In genomic region chr5:133051547-133052316, GRCh38 we compare ENCODE assay signal across 1 cellular context.
TF ChIP-seq lines count a peak whose summit lies in the region.

HSPA4 (plus strand) TSS chr5:133052013; CDS start chr5:133052251, 238 bp downstream.

TF ChIP-seq in K562, 482 proteins besides CTCF, POLR2A, EP300 and RAD21 (continued from another document and continues in another):
- TF ChIP-seq, protein P1, sequence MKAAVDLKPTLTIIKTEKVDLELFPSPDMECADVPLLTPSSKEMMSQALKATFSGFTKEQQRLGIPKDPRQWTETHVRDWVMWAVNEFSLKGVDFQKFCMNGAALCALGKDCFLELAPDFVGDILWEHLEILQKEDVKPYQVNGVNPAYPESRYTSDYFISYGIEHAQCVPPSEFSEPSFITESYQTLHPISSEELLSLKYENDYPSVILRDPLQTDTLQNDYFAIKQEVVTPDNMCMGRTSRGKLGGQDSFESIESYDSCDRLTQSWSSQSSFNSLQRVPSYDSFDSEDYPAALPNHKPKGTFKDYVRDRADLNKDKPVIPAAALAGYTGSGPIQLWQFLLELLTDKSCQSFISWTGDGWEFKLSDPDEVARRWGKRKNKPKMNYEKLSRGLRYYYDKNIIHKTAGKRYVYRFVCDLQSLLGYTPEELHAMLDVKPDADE (conservative IDR thresholded peaks at IDR 0.05; ENCODE audit: control insufficient read depth, low read depth, low read length), result 0 out of 2 replicates have a peak, but pooled peaks have one; percentile 31
- TF ChIP-seq E2F3 (CRISPR knock-in tag; IDR thresholded peaks at IDR 0.05) (0 out of 2 replicates have a peak, but pooled peaks have one; percentile 27), ADNP (tag; IDR thresholded peaks at IDR 0.05) (no peak), CLOCK (CRISPR knock-in tag; IDR thresholded peaks at IDR 0.05; ENCODE audit: borderline replicate concordance) (no peak), NR4A1 (CRISPR knock-in tag; IDR thresholded peaks at IDR 0.05) (peak; percentile 59; the same call in 1 of the 2 replicates), NR4A1 (tag; IDR thresholded peaks at IDR 0.05) (no peak), ZFX (CRISPR knock-in tag; IDR thresholded peaks at IDR 0.05) (peak; percentile 98), ZNF639 (CRISPR knock-in tag; conservative IDR thresholded peaks at IDR 0.05 in 1 of 2, IDR thresholded peaks at IDR 0.05 in 1 of 2) (peak in 1 of 2 experiments; percentile 83; a peak in 2 of 4 replicates), GABPA (tag; conservative IDR thresholded peaks at IDR 0.05; ENCODE audit: low read depth) (peak; percentile 94), GATA2 (CRISPR knock-in tag; IDR thresholded peaks at IDR 0.05) (peak; percentile 58), ZNF764 (CRISPR knock-in tag; IDR thresholded peaks at IDR 0.05; ENCODE audit: low read depth) (no peak), FOXJ2 (tag; IDR thresholded peaks at IDR 0.05) (0 out of 2 replicates have a peak, but pooled peaks have one; percentile 4), SMARCA5 (IDR thresholded peaks at IDR 0.05) (no peak), CBX1 (IDR thresholded peaks at IDR 0.05; ENCODE audit: low read depth) (0 out of 2 replicates have a peak, but pooled peaks have one; percentile 23), SP2 (IDR thresholded peaks at IDR 0.05; ENCODE audit: extremely low read depth, low read depth, low read length, poor library complexity, severe bottlenecking) (no peak), DLX4 (CRISPR knock-in tag; IDR thresholded peaks at IDR 0.05) (no peak), EHMT2 (IDR thresholded peaks at IDR 0.05) (no peak), CSDE1 (IDR thresholded peaks at IDR 0.05) (peak in 1 of 2 experiments; percentile 32; a peak in 2 of 4 replicates), BRF2 (IDR thresholded peaks at IDR 0.05; ENCODE audit: borderline replicate concordance, insufficient read depth, insufficient read length) (no peak), MAFF (IDR thresholded peaks at IDR 0.05; ENCODE audit: low read length) (peak; percentile 49; the same call in 1 of the 2 replicates), HDAC1 (IDR thresholded peaks at IDR 0.05) (peak in 1 of 2 experiments; percentile 42; a peak in 1 of 4 replicates), TFE3 (CRISPR knock-in tag; IDR thresholded peaks at IDR 0.05) (no peak), MYC (IDR thresholded peaks at IDR 0.05; ENCODE audit: low read depth, low read length) (peak; percentile 14; the same call in 1 of the 2 replicates), MYC (CRISPR knock-in tag; IDR thresholded peaks at IDR 0.05; ENCODE audit: borderline replicate concordance, low read depth) (no peak), CTBP1 (IDR thresholded peaks at IDR 0.05; ENCODE audit: borderline replicate concordance) (peak; percentile 22; the same call in 1 of the 2 replicates), RHOXF2B (CRISPR knock-in tag; conservative IDR thresholded peaks at IDR 0.05) (no peak), RFX1 (IDR thresholded peaks at IDR 0.05) (no peak), ETV1 (tag; conservative IDR thresholded peaks at IDR 0.05; ENCODE audit: low read depth) (peak; percentile 97), BRF1 (IDR thresholded peaks at IDR 0.05; ENCODE audit: borderline replicate concordance, extremely low read depth, insufficient read length) (no peak)
- TF ChIP-seq, protein P2, sequence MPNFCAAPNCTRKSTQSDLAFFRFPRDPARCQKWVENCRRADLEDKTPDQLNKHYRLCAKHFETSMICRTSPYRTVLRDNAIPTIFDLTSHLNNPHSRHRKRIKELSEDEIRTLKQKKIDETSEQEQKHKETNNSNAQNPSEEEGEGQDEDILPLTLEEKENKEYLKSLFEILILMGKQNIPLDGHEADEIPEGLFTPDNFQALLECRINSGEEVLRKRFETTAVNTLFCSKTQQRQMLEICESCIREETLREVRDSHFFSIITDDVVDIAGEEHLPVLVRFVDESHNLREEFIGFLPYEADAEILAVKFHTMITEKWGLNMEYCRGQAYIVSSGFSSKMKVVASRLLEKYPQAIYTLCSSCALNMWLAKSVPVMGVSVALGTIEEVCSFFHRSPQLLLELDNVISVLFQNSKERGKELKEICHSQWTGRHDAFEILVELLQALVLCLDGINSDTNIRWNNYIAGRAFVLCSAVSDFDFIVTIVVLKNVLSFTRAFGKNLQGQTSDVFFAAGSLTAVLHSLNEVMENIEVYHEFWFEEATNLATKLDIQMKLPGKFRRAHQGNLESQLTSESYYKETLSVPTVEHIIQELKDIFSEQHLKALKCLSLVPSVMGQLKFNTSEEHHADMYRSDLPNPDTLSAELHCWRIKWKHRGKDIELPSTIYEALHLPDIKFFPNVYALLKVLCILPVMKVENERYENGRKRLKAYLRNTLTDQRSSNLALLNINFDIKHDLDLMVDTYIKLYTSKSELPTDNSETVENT (CRISPR knock-in tag; IDR thresholded peaks at IDR 0.05), result peak; percentile 78; the same call in 1 of the 2 replicates
- TF ChIP-seq, protein P3, sequence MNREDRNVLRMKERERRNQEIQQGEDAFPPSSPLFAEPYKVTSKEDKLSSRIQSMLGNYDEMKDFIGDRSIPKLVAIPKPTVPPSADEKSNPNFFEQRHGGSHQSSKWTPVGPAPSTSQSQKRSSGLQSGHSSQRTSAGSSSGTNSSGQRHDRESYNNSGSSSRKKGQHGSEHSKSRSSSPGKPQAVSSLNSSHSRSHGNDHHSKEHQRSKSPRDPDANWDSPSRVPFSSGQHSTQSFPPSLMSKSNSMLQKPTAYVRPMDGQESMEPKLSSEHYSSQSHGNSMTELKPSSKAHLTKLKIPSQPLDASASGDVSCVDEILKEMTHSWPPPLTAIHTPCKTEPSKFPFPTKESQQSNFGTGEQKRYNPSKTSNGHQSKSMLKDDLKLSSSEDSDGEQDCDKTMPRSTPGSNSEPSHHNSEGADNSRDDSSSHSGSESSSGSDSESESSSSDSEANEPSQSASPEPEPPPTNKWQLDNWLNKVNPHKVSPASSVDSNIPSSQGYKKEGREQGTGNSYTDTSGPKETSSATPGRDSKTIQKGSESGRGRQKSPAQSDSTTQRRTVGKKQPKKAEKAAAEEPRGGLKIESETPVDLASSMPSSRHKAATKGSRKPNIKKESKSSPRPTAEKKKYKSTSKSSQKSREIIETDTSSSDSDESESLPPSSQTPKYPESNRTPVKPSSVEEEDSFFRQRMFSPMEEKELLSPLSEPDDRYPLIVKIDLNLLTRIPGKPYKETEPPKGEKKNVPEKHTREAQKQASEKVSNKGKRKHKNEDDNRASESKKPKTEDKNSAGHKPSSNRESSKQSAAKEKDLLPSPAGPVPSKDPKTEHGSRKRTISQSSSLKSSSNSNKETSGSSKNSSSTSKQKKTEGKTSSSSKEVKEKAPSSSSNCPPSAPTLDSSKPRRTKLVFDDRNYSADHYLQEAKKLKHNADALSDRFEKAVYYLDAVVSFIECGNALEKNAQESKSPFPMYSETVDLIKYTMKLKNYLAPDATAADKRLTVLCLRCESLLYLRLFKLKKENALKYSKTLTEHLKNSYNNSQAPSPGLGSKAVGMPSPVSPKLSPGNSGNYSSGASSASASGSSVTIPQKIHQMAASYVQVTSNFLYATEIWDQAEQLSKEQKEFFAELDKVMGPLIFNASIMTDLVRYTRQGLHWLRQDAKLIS (CRISPR knock-in tag; IDR thresholded peaks at IDR 0.05), result peak; percentile 53; the same call in 1 of the 2 replicates
- TF ChIP-seq, protein P4, sequence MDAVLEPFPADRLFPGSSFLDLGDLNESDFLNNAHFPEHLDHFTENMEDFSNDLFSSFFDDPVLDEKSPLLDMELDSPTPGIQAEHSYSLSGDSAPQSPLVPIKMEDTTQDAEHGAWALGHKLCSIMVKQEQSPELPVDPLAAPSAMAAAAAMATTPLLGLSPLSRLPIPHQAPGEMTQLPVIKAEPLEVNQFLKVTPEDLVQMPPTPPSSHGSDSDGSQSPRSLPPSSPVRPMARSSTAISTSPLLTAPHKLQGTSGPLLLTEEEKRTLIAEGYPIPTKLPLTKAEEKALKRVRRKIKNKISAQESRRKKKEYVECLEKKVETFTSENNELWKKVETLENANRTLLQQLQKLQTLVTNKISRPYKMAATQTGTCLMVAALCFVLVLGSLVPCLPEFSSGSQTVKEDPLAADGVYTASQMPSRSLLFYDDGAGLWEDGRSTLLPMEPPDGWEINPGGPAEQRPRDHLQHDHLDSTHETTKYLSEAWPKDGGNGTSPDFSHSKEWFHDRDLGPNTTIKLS (IDR thresholded peaks at IDR 0.05; ENCODE audit: borderline replicate concordance, low read depth), result peak; percentile 95
